In genomic region chr18:58135170-58135569, GRCh38 we compare ENCODE assay signal across 8 cellular contexts.
DNase-seq lines count a peak whose midpoint lies in the region; ATAC-seq and TF ChIP-seq lines count a peak whose summit lies in the region.

No MANE protein-coding gene starts in this region.

- no peak overlapping the region for H3K27ac Mint-ChIP-seq in stimulated activated memory B cell treated with anti-CD40 and anti-IgM and Interleukin-4, amounts not matched to agents 10 μg/mL and 1 μg/mL and 100 μg/mL, for 72 hours
- H3K27ac Mint-ChIP-seq in progenitor cell of endocrine pancreas: no peak overlapping the region

- no peaks in the 10 kb centered on the region for H3K27me3 Mint-ChIP-seq in stimulated activated memory B cell treated with anti-CD40 and anti-IgM and Interleukin-4, amounts not matched to agents 10 μg/mL and 1 μg/mL and 100 μg/mL, for 72 hours
- H3K27me3 Mint-ChIP-seq in progenitor cell of endocrine pancreas: no peaks in the 10 kb centered on the region

- peak; percentile 15 for DNase-seq in NCI-H2107 treated with DMSO at 0.1 percent for 48 hours (lab: John Stamatoyannopoulos, UW; ENCODE audit: unreplicated experiment)
- DNase-seq in NCI-H2107 (lab: John Stamatoyannopoulos, UW): no peak
- peak; percentile 40 for DNase-seq in central memory CD4-positive, alpha-beta T cell
- DNase-seq in progenitor cell of endocrine pancreas (ENCODE audit: low spot score, unreplicated experiment): no peak
- no peak for DNase-seq in GM10266 (ENCODE audit: extremely low spot score)
- DNase-seq in NCI-H1694 (lab: John Stamatoyannopoulos, UW): no peak

- peaks cover 18% of the 10 kb centered on the region for H3K4me1 Mint-ChIP-seq in stimulated activated memory B cell treated with anti-CD40 and anti-IgM and Interleukin-4, amounts not matched to agents 10 μg/mL and 1 μg/mL and 100 μg/mL, for 72 hours
- H3K4me1 Mint-ChIP-seq in progenitor cell of endocrine pancreas (ENCODE audit: low read depth): peaks cover 26% of the 10 kb centered on the region

- ATAC-seq in HG03378 (IDR thresholded peaks at IDR 0.05; ENCODE audit: unreplicated experiment): peak; percentile 76
- peak; percentile 58 for ATAC-seq in stimulated activated memory B cell treated with anti-CD40 and anti-IgM and Interleukin-4, amounts not matched to agents 10 μg/mL and 1 μg/mL and 100 μg/mL, for 72 hours

- no peak overlapping the region for H3K4me3 Mint-ChIP-seq in stimulated activated memory B cell treated with anti-CD40 and anti-IgM and Interleukin-4, amounts not matched to agents 10 μg/mL and 1 μg/mL and 100 μg/mL, for 72 hours
- no peak overlapping the region for H3K4me3 Mint-ChIP-seq in progenitor cell of endocrine pancreas (ENCODE audit: low read depth)

- no peaks in the 10 kb centered on the region for H3K36me3 Mint-ChIP-seq in stimulated activated memory B cell treated with anti-CD40 and anti-IgM and Interleukin-4, amounts not matched to agents 10 μg/mL and 1 μg/mL and 100 μg/mL, for 72 hours
- H3K36me3 Mint-ChIP-seq in progenitor cell of endocrine pancreas (ENCODE audit: insufficient read depth): no peaks in the 10 kb centered on the region

- H3K9me3 Mint-ChIP-seq in stimulated activated memory B cell treated with anti-CD40 and anti-IgM and Interleukin-4, amounts not matched to agents 10 μg/mL and 1 μg/mL and 100 μg/mL, for 72 hours: no peaks in the 10 kb centered on the region
- no peaks in the 10 kb centered on the region for H3K9me3 Mint-ChIP-seq in progenitor cell of endocrine pancreas (ENCODE audit: low read depth)

- TF ChIP-seq CTCF in progenitor cell of endocrine pancreas (IDR thresholded peaks at IDR 0.05; ENCODE audit: unreplicated experiment) (no peak), GM10266 (IDR thresholded peaks at IDR 0.05; ENCODE audit: control insufficient read depth, insufficient read depth, low read depth, missing control alignments) (no peak)

Comparison
In these comparisons a context has a peak if more than half of its experiments do, and no peak if none do; other contexts are left out.
1. DNase-seq: peak in NCI-H2107 treated with DMSO at 0.1 percent for 48 hours (single experiment) and central memory CD4-positive, alpha-beta T cell (single experiment); none in NCI-H2107 (single experiment), progenitor cell of endocrine pancreas (single experiment), GM10266 (single experiment) and NCI-H1694 (single experiment).